Comparison of ENCODE assay signal across 23 cellular contexts in the genomic region with DNA sequence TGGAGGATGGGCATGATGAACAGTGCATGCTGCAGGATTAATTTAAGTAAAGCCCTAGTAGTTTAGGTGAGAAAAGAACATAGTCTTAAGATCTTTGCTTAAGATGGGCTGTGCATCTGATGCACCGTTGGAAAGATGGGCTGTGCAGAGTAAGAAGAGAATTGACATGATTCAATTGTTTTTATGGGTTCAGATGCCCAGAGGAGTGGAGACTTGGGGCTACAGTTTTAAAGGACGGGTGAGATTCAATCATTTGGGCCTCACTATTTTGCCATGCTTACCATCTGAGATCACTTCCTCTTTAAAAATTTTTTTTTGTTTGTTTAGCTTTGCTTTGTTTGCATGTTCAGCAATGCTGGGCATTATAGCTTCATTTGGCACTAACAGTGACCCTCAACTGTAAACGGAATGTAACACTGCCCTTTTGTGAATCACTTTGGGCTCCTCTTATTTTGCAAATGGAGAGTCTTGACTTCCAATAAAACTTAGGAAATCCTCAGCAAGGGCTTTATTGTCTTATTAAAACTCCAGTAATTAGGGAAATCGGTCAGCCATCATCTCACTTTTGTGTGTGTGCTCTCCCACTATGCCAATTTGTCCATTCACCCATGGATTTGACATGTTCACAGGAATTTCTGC.
"Had no signal": no experiment of that assay in that cellular context is flagged by ENCODE, and none has a peak within 500 bp of the region (broad histone marks: within the 10 kb centered on the region; RNA-seq: fewer than 3 reads in every experiment).

No MANE protein-coding gene starts in this region.

- ATAC-seq: activated CD4-positive, CD25-positive, alpha-beta regulatory T cell treated with anti-CD3 and anti-CD28 coated beads, Interleukin-2, amount 50 U/mL, for 24 hours; foreskin keratinocyte; left ventricle myocardium superior; pancreas; stimulated activated memory B cell treated with anti-CD40 and anti-IgM and Interleukin-4, amounts not matched to agents 10 μg/mL and 1 μg/mL and 100 μg/mL, for 72 hours had no signal

- H3K36me3 Mint-ChIP-seq: immature natural killer cell; memory B cell; stimulated activated memory B cell treated with anti-CD40 and anti-IgM and Interleukin-4, amounts not matched to agents 10 μg/mL and 1 μg/mL and 100 μg/mL, for 72 hours had no signal

- H3K4me3 ChIP-seq: pancreas, spleen, thoracic aorta, upper lobe of left lung had no signal

- FAIRE-seq: astrocyte, bronchial epithelial cell, pancreas had no signal

- H3K4me1 Mint-ChIP-seq: immature natural killer cell; memory B cell; stimulated activated memory B cell treated with anti-CD40 and anti-IgM and Interleukin-4, amounts not matched to agents 10 μg/mL and 1 μg/mL and 100 μg/mL, for 72 hours had no signal

- H3K27me3 Mint-ChIP-seq: dendritic cell treated with granulocyte-macrophage colony-stimulating factor and Interleukin-4, amounts not matched to agents 40 ng/mL and 50 ng/mL, for 4 days; memory B cell; stimulated activated memory B cell treated with anti-CD40 and anti-IgM and Interleukin-4, amounts not matched to agents 10 μg/mL and 1 μg/mL and 100 μg/mL, for 72 hours had no signal

- H3K27me3 ChIP-seq: foreskin keratinocyte, pancreas, spleen, upper lobe of left lung had no signal

- H3K4me3 Mint-ChIP-seq: dendritic cell treated with granulocyte-macrophage colony-stimulating factor and Interleukin-4, amounts not matched to agents 40 ng/mL and 50 ng/mL, for 4 days; immature natural killer cell; memory B cell; stimulated activated memory B cell treated with anti-CD40 and anti-IgM and Interleukin-4, amounts not matched to agents 10 μg/mL and 1 μg/mL and 100 μg/mL, for 72 hours had no signal

- DNase-seq: activated CD4-positive, alpha-beta T cell treated with anti-CD3 and anti-CD28 coated beads, Interleukin-2, amount 50 U/mL, for 1 hour; activated CD8-positive, alpha-beta memory T cell treated with anti-CD3 and anti-CD28 coated beads, Interleukin-2, amount 50 U/mL, for 48 hours; activated effector memory CD4-positive, alpha-beta T cell treated with Interleukin-2 at 50 U/mL for 16 hours; activated naive CD4-positive, alpha-beta T cell treated with anti-CD3 and anti-CD28 coated beads, Interleukin-2, amount 50 U/mL, for 16 hours; activated T-cell treated with anti-CD3 and anti-CD28 coated beads, Interleukin-2, amount 50 U/mL, for 48 hours; foreskin keratinocyte; glutamatergic neuron; hippocampal formation; immature natural killer cell; kidney glomerular epithelial cell; left ventricle myocardium superior; pancreas; spleen; stimulated activated CD4-positive, alpha-beta T cell treated with anti-CD3 and anti-CD28 coated beads, Interleukin-4, amount 100 ng/mL, for 4 hours; T1000; upper lobe of left lung had no signal

- H3K27ac ChIP-seq: foreskin keratinocyte, pancreas, spleen, thoracic aorta, upper lobe of left lung had no signal

- H3K9me3 ChIP-seq: pancreas, thoracic aorta, upper lobe of left lung had no signal

- H3K27ac Mint-ChIP-seq: dendritic cell treated with granulocyte-macrophage colony-stimulating factor and Interleukin-4, amounts not matched to agents 40 ng/mL and 50 ng/mL, for 4 days; immature natural killer cell; memory B cell; stimulated activated memory B cell treated with anti-CD40 and anti-IgM and Interleukin-4, amounts not matched to agents 10 μg/mL and 1 μg/mL and 100 μg/mL, for 72 hours had no signal

- H3K4me1 ChIP-seq: foreskin keratinocyte, spleen, upper lobe of left lung had no signal

- H3K36me3 ChIP-seq: pancreas, spleen, thoracic aorta, upper lobe of left lung had no signal
